13 cellular contexts compared by ENCODE assay signal in genomic region chr1:208298593-208299233, GRCh38. TPM values are rescaled to one million over a fixed set of nuclear protein-coding genes. Genes with fewer than 3 reads are reported as not detected.
DNase-seq lines count a peak whose midpoint lies in the region; ATAC-seq lines count a peak whose summit lies in the region.
"Had no signal": no experiment of that assay in that cellular context is flagged by ENCODE, and none has a peak within 500 bp of the region (broad histone marks: within the 10 kb centered on the region; RNA-seq: fewer than 3 reads in every experiment).

No MANE protein-coding gene starts in this region.

- H3K9me3 Mint-ChIP-seq in effector memory CD8-positive, alpha-beta T cell = no peaks in the 10 kb centered on the region
- H3K9me3 Mint-ChIP-seq: immature natural killer cell had no signal

- peaks cover 49 to 79% of the 10 kb centered on the region in 2 donors for H3K27me3 Mint-ChIP-seq in effector memory CD8-positive, alpha-beta T cell

- no peaks in the 10 kb centered on the region for H3K4me1 Mint-ChIP-seq in effector memory CD8-positive, alpha-beta T cell (ENCODE audit: low read depth in 2 of 2)
- H3K4me1 Mint-ChIP-seq: immature natural killer cell had no signal

- no peak overlapping the region for H3K4me3 Mint-ChIP-seq in effector memory CD8-positive, alpha-beta T cell
- H3K4me3 Mint-ChIP-seq: immature natural killer cell had no signal

- peak; percentile 79 for ATAC-seq in left colon
- no peak for ATAC-seq in effector memory CD8-positive, alpha-beta T cell (replicated peaks)
- ATAC-seq: GM12878 had no signal

- no peaks in the 10 kb centered on the region for H3K36me3 Mint-ChIP-seq in effector memory CD8-positive, alpha-beta T cell (ENCODE audit: insufficient read depth)
- H3K36me3 Mint-ChIP-seq: immature natural killer cell had no signal

- DNase-seq in COR-L47 (lab: John Stamatoyannopoulos, UW) (peak; percentile 79), NCI-H1105 treated with DMSO at 0.1 percent for 48 hours (lab: John Stamatoyannopoulos, UW) (peak; percentile 92), NCI-H510A (lab: John Stamatoyannopoulos, UW) (peak; percentile 51), left colon (peak; percentile 43 to 74), KG1 (lab: John Stamatoyannopoulos, UW) (no peak), NAMALWA (ENCODE audit: low spot score) (no peak)
- DNase-seq in activated T-cell treated with anti-CD3 and anti-CD28 coated beads, Interleukin-2, amount 50 U/mL, for 48 hours = no peak
- DNase-seq in effector memory CD8-positive, alpha-beta T cell = no peak
- DNase-seq: activated naive CD4-positive, alpha-beta T cell treated with anti-CD3 and anti-CD28 coated beads, Interleukin-2, amount 50 U/mL, for 16 hours; EL; immature natural killer cell; trophoblast cell had no signal

- no peak overlapping the region for H3K27ac Mint-ChIP-seq in effector memory CD8-positive, alpha-beta T cell
- H3K27ac Mint-ChIP-seq: immature natural killer cell had no signal

- intact Hi-C loops in left colon (cut with DNase I, micrococcal nuclease) = no loop called here

RNA-seq across cellular contexts. Expression of gene PLXNA2, which starts 54.5 kb away (rescaled TPM):
- total RNA-seq in left colon = 100 to 1,000 TPM in 1 of 2 donors, 10 to 100 TPM in 1; 89.3 to 103 TPM

Comparison
In these comparisons a context has a peak if more than half of its experiments do, and no peak if none do; other contexts are left out.
1. DNase-seq: peak in COR-L47 (single experiment), NCI-H1105 treated with DMSO at 0.1 percent for 48 hours (single experiment), NCI-H510A (single experiment) and left colon (2 of 2); none in activated T-cell treated with anti-CD3 and anti-CD28 coated beads, Interleukin-2, amount 50 U/mL, for 48 hours (0 of 2), KG1 (single experiment), effector memory CD8-positive, alpha-beta T cell (0 of 3) and NAMALWA (single experiment).